ENCODE assay signal across 25 cellular contexts in genomic region chr3:122314467-122314866, GRCh38. TPM values are rescaled to one million over a fixed set of nuclear protein-coding genes. Genes with fewer than 3 reads are reported as not detected.
DNase-seq lines count a peak whose midpoint lies in the region; ATAC-seq and TF ChIP-seq lines count a peak whose summit lies in the region.
"Had no signal": no experiment of that assay in that cellular context is flagged by ENCODE, and none has a peak within 500 bp of the region (broad histone marks: within the 10 kb centered on the region; RNA-seq: fewer than 3 reads in every experiment).

No MANE protein-coding gene starts in this region.

- H3K9me3 ChIP-seq in colonic mucosa, result no peaks in the 10 kb centered on the region
- H3K9me3 ChIP-seq in mesenchymal stem cell (ENCODE audit: control insufficient read depth, low read length), result no peaks in the 10 kb centered on the region
- no peaks in the 10 kb centered on the region for H3K9me3 ChIP-seq in suprapubic skin

- no peak overlapping the region for H3K4me3 ChIP-seq in colonic mucosa
- H3K4me3 ChIP-seq in mesenchymal stem cell (ENCODE audit: insufficient read depth in 1 of 2, low read depth in 1 of 2, low read length in 2 of 2), result no peak overlapping the region
- no peak overlapping the region for H3K4me3 ChIP-seq in suprapubic skin
- H3K4me3 ChIP-seq: spleen had no signal

- no peak for TF ChIP-seq EP300 in suprapubic skin (IDR thresholded peaks at IDR 0.05)

- DNase-seq in HPDE6-E6E7 (ENCODE audit: extremely low spot score), result peak; percentile 66
- no peak for DNase-seq in colonic mucosa
- DNase-seq in mesenchymal stem cell, result no peak
- DNase-seq in suprapubic skin (ENCODE audit: low spot score in 2 of 2), result no peak
- no peak for DNase-seq in NCI-H1048 (lab: John Stamatoyannopoulos, UW)
- DNase-seq in NCI-H146 treated with DMSO at 0.1 percent for 48 hours (lab: John Stamatoyannopoulos, UW; ENCODE audit: unreplicated experiment), result no peak
- DNase-seq: activated CD4-positive, alpha-beta memory T cell treated with anti-CD3 and anti-CD28 coated beads, Interleukin-2, amount 10 ng/mL, durations not matched to agents 7 days and 5 days; activated CD4-positive, CD25-positive, alpha-beta regulatory T cell; activated naive CD4-positive, alpha-beta T cell treated with Interleukin-2 at 50 U/mL for 16 hours; activated T-cell treated with anti-CD3 and anti-CD28 coated beads, Interleukin-2, amount 50 U/mL, for 1 hour; AML-193; anterior cingulate cortex; Calu3; effector CD4-positive, alpha-beta T cell; hippocampal formation; naive thymus-derived CD8-positive, alpha-beta T cell; NCI-H1694 treated with DMSO at 0.1 percent for 48 hours; NCI-H774; spleen; stimulated activated CD8-positive, alpha-beta memory T cell treated with anti-CD3 and anti-CD28 coated beads, Interleukin-4, amount 100 ng/mL, for 48 hours had no signal

- H2AK5ac ChIP-seq in mesenchymal stem cell (ENCODE audit: low read length, severe bottlenecking), result no peak overlapping the region

- no peak for TF ChIP-seq CTCF in colonic mucosa (IDR thresholded peaks at IDR 0.05)
- TF ChIP-seq CTCF in suprapubic skin (IDR thresholded peaks at IDR 0.05), result no peak

- no peaks in the 10 kb centered on the region for H3K79me1 ChIP-seq in mesenchymal stem cell (replicated peaks; ENCODE audit: low read length, poor library complexity, severe bottlenecking)

- peak overlapping the region; percentile 46 for H3K27ac ChIP-seq in colonic mucosa
- no peak overlapping the region for H3K27ac ChIP-seq in mesenchymal stem cell (ENCODE audit: low read length, poor library complexity, severe bottlenecking)
- peak overlapping the region; percentile 86 for H3K27ac ChIP-seq in suprapubic skin
- H3K27ac ChIP-seq: spleen had no signal

- peak overlapping the region in 1 of 2 donors; percentile 42 for H3K9ac ChIP-seq in colonic mucosa (ENCODE audit: low read depth in 2 of 2, low read length in 2 of 2)
- peak overlapping the region; percentile 22 for H3K9ac ChIP-seq in mesenchymal stem cell (ENCODE audit: low read length)

- no peak overlapping the region for H2BK5ac ChIP-seq in mesenchymal stem cell (ENCODE audit: low read depth, low read length, poor library complexity, severe bottlenecking)

- H3K27me3 ChIP-seq in colonic mucosa (no peaks in the 10 kb centered on the region), mesenchymal stem cell (ENCODE audit: control insufficient read depth in 1 of 2, insufficient read depth in 1 of 2, low read length in 2 of 2) (peaks cover 0 to 8% of the 10 kb centered on the region in 2 experiments), suprapubic skin (no peaks in the 10 kb centered on the region)

- 46% methylated on average over 2 of the region's 2 CpGs for WGBS in mesenchymal stem cell
- WGBS in suprapubic skin, result 58% methylated on average over 2 of the region's 2 CpGs

- H2BK120ac ChIP-seq in mesenchymal stem cell (ENCODE audit: low read depth, low read length), result no peak overlapping the region

- TF ChIP-seq POLR2A in suprapubic skin (IDR thresholded peaks at IDR 0.05), result no peak

- no peak overlapping the region for H3K23ac ChIP-seq in mesenchymal stem cell (ENCODE audit: low read length in 2 of 2)

- no peaks in the 10 kb centered on the region for H3K4me1 ChIP-seq in colonic mucosa
- H3K4me1 ChIP-seq in mesenchymal stem cell (ENCODE audit: control insufficient read depth, insufficient read depth, low read depth, low read length), result no peaks in the 10 kb centered on the region
- H3K4me1 ChIP-seq in suprapubic skin, result peaks cover 37% of the 10 kb centered on the region
- H3K4me1 ChIP-seq: spleen had no signal

- H4K91ac ChIP-seq in mesenchymal stem cell (ENCODE audit: low read length), result no peak overlapping the region

- no peak overlapping the region for H2AFZ ChIP-seq in mesenchymal stem cell (ENCODE audit: low read depth, low read length)

- H4K8ac ChIP-seq in mesenchymal stem cell (ENCODE audit: low read length), result no peak overlapping the region

- no peaks in the 10 kb centered on the region for H3K36me3 ChIP-seq in colonic mucosa
- no peaks in the 10 kb centered on the region for H3K36me3 ChIP-seq in mesenchymal stem cell (ENCODE audit: control insufficient read depth in 1 of 2, insufficient read depth in 2 of 2, low read depth in 1 of 2, low read length in 2 of 2)
- H3K36me3 ChIP-seq in suprapubic skin, result no peaks in the 10 kb centered on the region
- H3K36me3 ChIP-seq: spleen had no signal

- intact Hi-C loops in colonic mucosa (cut with DNase I), result no loop called here

- H3K4ac ChIP-seq in mesenchymal stem cell (ENCODE audit: low read depth in 1 of 2, low read length in 2 of 2), result no peak overlapping the region

- H3K4me2 ChIP-seq in mesenchymal stem cell (ENCODE audit: low read length, poor library complexity, severe bottlenecking), result no peak overlapping the region

- no peak overlapping the region for H2BK15ac ChIP-seq in mesenchymal stem cell (ENCODE audit: low read depth, poor library complexity, severe bottlenecking)

- no peak overlapping the region for H2BK12ac ChIP-seq in mesenchymal stem cell (ENCODE audit: low read length in 2 of 2)

- no peak overlapping the region for H3K14ac ChIP-seq in mesenchymal stem cell (ENCODE audit: low read length in 2 of 2)

- no peak overlapping the region for H3K18ac ChIP-seq in mesenchymal stem cell (ENCODE audit: low read depth in 1 of 2, low read length in 2 of 2)

- no peak for ATAC-seq in HG03045 (IDR thresholded peaks at IDR 0.05; ENCODE audit: unreplicated experiment)
- ATAC-seq: naive thymus-derived CD8-positive, alpha-beta T cell; Panc1 had no signal

RNA-seq across cellular contexts. Expression of gene CSTA, which starts 10.6 kb away (rescaled TPM):
- 1 to 10 TPM in 1 of 2 donors, not detected in 1; 1.2 TPM for total RNA-seq in colonic mucosa
- polyA plus RNA-seq in mesenchymal stem cell (2013, experiment 1 of 2), result 0.14 TPM
- polyA plus RNA-seq in mesenchymal stem cell (2013, experiment 2 of 2), result 0.05 TPM
- total RNA-seq in suprapubic skin, result 100 to 1,000 TPM in 3 of 4 donors, 10 to 100 TPM in 1; 22.4 to 253 (median 192) TPM
- total RNA-seq: activated CD4-positive, alpha-beta memory T cell treated with anti-CD3 and anti-CD28 coated beads, Interleukin-2, amount 10 ng/mL, durations not matched to agents 7 days and 5 days; Calu3; naive thymus-derived CD8-positive, alpha-beta T cell; progenitor cell of endocrine pancreas; T-helper 2 cell treated with Interferon-gamma antibody and Interleukin-4, amounts not matched to agents 100 ng/mL and 5 ng/mL, for 36 hours; temporal lobe had no signal

Comparison
In these comparisons a context has a peak if more than half of its experiments do, and no peak if none do; other contexts are left out.
1. RNA of gene CSTA, which starts 10.6 kb away (total RNA-seq): 22.4 to 253 TPM in suprapubic skin; 1.2 TPM in colonic mucosa; every median in the first group is over 10 times any median in the second.